In the genomic region with DNA sequence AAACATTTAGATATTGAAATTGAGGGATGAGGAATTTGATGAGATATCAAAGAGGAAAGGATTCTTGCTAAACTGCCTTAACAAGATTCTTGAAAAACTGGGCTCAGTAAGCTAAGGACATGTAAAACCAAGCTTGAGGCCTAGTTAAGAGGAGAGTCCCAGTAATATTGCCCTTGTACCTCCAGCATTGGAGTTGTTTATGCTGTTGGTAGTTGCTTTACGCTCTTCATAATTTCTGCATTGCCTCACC, we compare ENCODE assay signal across 19 cellular contexts.
"Had no signal": no experiment of that assay in that cellular context is flagged by ENCODE, and none has a peak within 500 bp of the region (broad histone marks: within the 10 kb centered on the region; RNA-seq: fewer than 3 reads in every experiment).

No MANE protein-coding gene starts in this region.

- H3K4me3 ChIP-seq: cardiac muscle cell, heart left ventricle, lower lobe of right lung, neural progenitor cell, right atrium auricular region, thyroid gland had no signal

- H3K27ac ChIP-seq: cardiac muscle cell, heart left ventricle, lower lobe of right lung, neural progenitor cell, right atrium auricular region, thyroid gland had no signal

- ATAC-seq: activated CD4-positive, CD25-positive, alpha-beta regulatory T cell treated with anti-CD3 and anti-CD28 coated beads, Interleukin-2, amount 50 U/mL, for 24 hours; activated T-cell treated with anti-CD3 and anti-CD28 coated beads, Interleukin-2, amount 50 U/mL, for 72 hours; heart left ventricle; naive thymus-derived CD8-positive, alpha-beta T cell; T-helper 17 cell had no signal

- H3K4me1 ChIP-seq: heart left ventricle, lower lobe of right lung, neural progenitor cell, right atrium auricular region, thyroid gland had no signal

- H3K4me2 ChIP-seq: neural progenitor cell had no signal

- FAIRE-seq: keratinocyte had no signal

- DNase-seq: activated CD4-positive, alpha-beta memory T cell treated with anti-CD3 and anti-CD28 coated beads, Interleukin-2, amount 10 ng/mL, durations not matched to agents 7 days and 5 days; activated CD4-positive, alpha-beta T cell treated with anti-CD3 and anti-CD28 coated beads, Interleukin-2, amount 10 ng/mL, durations not matched to agents 24 days and 14 days; activated effector memory CD4-positive, alpha-beta T cell treated with Interleukin-2 at 50 U/mL for 16 hours; activated naive CD4-positive, alpha-beta T cell treated with anti-CD3 and anti-CD28 coated beads for 36 hours; activated naive CD8-positive, alpha-beta T cell treated with anti-CD3 and anti-CD28 coated beads, Interleukin-2, amount 10 ng/mL, durations not matched to agents 7 days and 5 days; activated T-cell treated with anti-CD3 and anti-CD28 coated beads, Interleukin-2, amount 50 U/mL, for 72 hours; amniotic stem cell; heart left ventricle; lower lobe of right lung; naive thymus-derived CD8-positive, alpha-beta T cell; stimulated activated CD4-positive, alpha-beta T cell treated with anti-CD3 and anti-CD28 coated beads, Interleukin-12 subunit alpha, Interleukin-12 subunit beta, amount 100 ng/mL, for 4 hours; substantia nigra; T-helper 17 cell; thyroid gland had no signal

- H3K36me3 ChIP-seq: cardiac muscle cell, heart left ventricle, lower lobe of right lung, neural progenitor cell, right atrium auricular region, thyroid gland had no signal

- H3K27me3 ChIP-seq: cardiac muscle cell, heart left ventricle, neural progenitor cell, right atrium auricular region, thyroid gland had no signal

- H3K9ac ChIP-seq: neural progenitor cell had no signal

- H3K9me3 ChIP-seq: lower lobe of right lung, thyroid gland had no signal
